Comparison of ENCODE assay signal across 1 cellular context in the genomic region with DNA sequence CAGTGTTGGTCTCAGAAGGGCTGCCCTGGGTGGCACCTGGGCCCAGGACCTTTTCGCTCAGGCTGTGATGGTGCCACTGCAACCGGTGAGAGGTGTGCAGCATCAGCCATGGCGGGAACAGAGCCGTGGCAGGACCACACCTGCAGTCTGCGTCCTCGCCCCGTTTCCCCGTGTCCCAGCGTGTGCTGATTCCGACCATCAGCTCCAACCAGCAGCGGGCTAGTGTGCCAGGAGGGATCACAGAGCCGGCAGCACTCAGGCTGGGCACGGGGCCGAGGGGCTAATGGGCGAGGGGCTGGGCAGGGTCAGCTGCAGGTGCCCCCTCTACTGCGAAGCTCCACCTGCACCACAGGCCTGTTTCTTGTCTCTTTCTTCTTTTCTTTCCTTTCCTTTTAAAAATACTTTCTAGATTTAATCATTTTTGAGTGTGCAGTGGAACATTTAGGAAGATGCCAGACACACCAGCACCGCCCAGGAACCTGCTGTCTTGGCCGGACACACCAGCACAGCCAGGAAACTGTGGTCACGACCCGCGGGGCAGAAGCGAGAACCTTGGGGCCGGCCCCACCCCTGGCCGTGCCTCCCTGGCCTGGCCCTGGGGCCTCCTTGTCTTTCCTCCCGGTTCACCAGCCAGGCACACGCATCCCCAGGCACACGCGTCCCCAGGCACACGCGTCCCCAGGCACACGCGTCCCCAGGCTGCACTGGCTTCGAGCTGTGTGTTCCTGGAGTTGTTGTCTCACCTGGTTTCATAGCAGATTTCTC.
TF ChIP-seq lines count a peak whose summit lies in the region.

No MANE protein-coding gene starts in this region.

TF ChIP-seq in WTC11, 78 proteins besides CTCF, POLR2A, EP300 and RAD21 (continued from another document):
- TF ChIP-seq, protein P1, sequence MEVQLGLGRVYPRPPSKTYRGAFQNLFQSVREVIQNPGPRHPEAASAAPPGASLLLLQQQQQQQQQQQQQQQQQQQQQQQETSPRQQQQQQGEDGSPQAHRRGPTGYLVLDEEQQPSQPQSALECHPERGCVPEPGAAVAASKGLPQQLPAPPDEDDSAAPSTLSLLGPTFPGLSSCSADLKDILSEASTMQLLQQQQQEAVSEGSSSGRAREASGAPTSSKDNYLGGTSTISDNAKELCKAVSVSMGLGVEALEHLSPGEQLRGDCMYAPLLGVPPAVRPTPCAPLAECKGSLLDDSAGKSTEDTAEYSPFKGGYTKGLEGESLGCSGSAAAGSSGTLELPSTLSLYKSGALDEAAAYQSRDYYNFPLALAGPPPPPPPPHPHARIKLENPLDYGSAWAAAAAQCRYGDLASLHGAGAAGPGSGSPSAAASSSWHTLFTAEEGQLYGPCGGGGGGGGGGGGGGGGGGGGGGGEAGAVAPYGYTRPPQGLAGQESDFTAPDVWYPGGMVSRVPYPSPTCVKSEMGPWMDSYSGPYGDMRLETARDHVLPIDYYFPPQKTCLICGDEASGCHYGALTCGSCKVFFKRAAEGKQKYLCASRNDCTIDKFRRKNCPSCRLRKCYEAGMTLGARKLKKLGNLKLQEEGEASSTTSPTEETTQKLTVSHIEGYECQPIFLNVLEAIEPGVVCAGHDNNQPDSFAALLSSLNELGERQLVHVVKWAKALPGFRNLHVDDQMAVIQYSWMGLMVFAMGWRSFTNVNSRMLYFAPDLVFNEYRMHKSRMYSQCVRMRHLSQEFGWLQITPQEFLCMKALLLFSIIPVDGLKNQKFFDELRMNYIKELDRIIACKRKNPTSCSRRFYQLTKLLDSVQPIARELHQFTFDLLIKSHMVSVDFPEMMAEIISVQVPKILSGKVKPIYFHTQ (CRISPR knock-in tag; IDR thresholded peaks at IDR 0.05) = no peak
- TF ChIP-seq JUN (CRISPR knock-in tag; IDR thresholded peaks at IDR 0.05) (no peak), TEAD1 (CRISPR knock-in tag; IDR thresholded peaks at IDR 0.05) (no peak), TP53 (CRISPR knock-in tag; IDR thresholded peaks at IDR 0.05) (no peak)
- TF ChIP-seq, protein P2, sequence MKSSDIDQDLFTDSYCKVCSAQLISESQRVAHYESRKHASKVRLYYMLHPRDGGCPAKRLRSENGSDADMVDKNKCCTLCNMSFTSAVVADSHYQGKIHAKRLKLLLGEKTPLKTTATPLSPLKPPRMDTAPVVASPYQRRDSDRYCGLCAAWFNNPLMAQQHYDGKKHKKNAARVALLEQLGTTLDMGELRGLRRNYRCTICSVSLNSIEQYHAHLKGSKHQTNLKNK (CRISPR knock-in tag; IDR thresholded peaks at IDR 0.05) = no peak
